15 cellular contexts compared by ENCODE assay signal in the genomic region with DNA sequence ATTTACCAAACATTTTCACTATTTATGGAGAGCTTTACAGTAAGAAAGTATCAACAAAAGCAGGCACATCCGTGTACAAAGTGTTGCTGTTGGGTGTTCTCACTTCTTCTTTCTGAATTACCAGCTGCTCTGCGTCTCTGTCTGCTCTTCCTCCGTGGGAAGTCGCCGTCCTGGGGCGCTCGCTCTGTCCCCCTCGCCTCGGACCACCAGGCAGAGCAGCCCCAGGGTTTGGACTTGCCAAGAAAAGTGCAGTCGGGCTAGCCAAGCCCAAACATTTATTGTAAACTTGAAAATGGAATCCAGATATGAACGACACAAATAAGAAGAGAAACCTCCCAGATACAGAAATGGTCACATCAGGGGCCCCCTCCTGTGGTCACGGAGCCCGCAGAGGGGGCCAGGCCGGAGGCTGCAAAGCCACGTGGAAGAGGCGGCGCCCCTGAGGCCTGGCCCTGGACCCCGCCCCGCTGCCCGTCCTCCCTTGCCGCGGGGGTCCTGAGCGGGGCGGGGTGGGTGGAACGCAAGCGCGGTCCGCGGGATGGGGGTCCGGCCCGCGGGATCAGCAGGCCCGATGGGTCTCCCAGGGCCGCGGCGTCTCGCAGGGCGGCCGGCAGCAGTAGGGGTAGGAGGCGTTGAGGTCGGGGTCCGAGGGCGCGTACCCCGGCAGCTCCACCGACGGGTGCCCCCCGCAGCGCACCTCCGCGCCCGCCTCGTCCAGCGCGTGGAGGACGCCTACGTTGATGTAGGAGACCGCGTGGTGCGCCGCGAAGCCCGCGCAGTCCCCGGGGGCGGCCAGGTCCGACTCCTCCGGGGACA. TPM values are rescaled to one million over a fixed set of nuclear protein-coding genes. Genes with fewer than 3 reads are reported as not detected.
DNase-seq lines count a peak whose midpoint lies in the region; ATAC-seq, FAIRE-seq and TF ChIP-seq lines count a peak whose summit lies in the region.
"Had no signal": no experiment of that assay in that cellular context is flagged by ENCODE, and none has a peak within 500 bp of the region (broad histone marks: within the 10 kb centered on the region; RNA-seq: fewer than 3 reads in every experiment).

No MANE protein-coding gene starts in this region.

- peaks cover 58% of the 10 kb centered on the region for H3K27me3 Mint-ChIP-seq in activated B cell treated with CpG ODN at 0.5 μM for 24 hours

- H3K27me3 ChIP-seq in A673 (replicated peaks; ENCODE audit: insufficient read depth, low read depth, low read length, poor library complexity) (peaks cover 28% of the 10 kb centered on the region), small intestine (ENCODE audit: control insufficient read depth in 2 of 2, insufficient read depth in 2 of 2, low read length in 2 of 2) (peaks cover 27 to 47% of the 10 kb centered on the region in 2 donors)

- no peak overlapping the region for H3K27ac ChIP-seq in A673 (ENCODE audit: low read depth, low read length, poor library complexity, severe bottlenecking)
- H3K27ac ChIP-seq in small intestine (ENCODE audit: low read depth in 1 of 2, low read length in 1 of 2), result no peak overlapping the region
- H3K27ac ChIP-seq: KMS-11 had no signal

- FAIRE-seq in GM12891 (lab: Jason Lieb, UNC), result no peak
- FAIRE-seq in small intestine (lab: Jason Lieb, UNC), result no peak
- FAIRE-seq: keratinocyte had no signal

- intact Hi-C loops in A673 (cut with micrococcal nuclease; ENCODE audit: unreplicated experiment) (no loop called here), activated B cell treated with CpG ODN at 0.5 μM for 24 hours (cut with micrococcal nuclease) (no loop called here)

- peaks cover 2% of the 10 kb centered on the region for H3K9me3 Mint-ChIP-seq in activated B cell treated with CpG ODN at 0.5 μM for 24 hours

- no peaks in the 10 kb centered on the region for H3K36me3 ChIP-seq in A673 (ENCODE audit: insufficient read depth, low read length, poor library complexity, severe bottlenecking)
- no peaks in the 10 kb centered on the region for H3K36me3 ChIP-seq in small intestine (ENCODE audit: control insufficient read depth in 2 of 2, insufficient read depth in 2 of 2, low read length in 2 of 2)

- H3K4me3 Mint-ChIP-seq in activated B cell treated with CpG ODN at 0.5 μM for 24 hours, result peak overlapping the region; percentile 65

- no peak overlapping the region for H3K27ac Mint-ChIP-seq in activated B cell treated with CpG ODN at 0.5 μM for 24 hours

- peak overlapping the region; percentile 51 for H3K4me3 ChIP-seq in A673 (ENCODE audit: low read depth, low read length, poor library complexity, severe bottlenecking)
- no peak overlapping the region for H3K4me3 ChIP-seq in small intestine (ENCODE audit: low read depth in 1 of 2, low read length in 2 of 2)

- no peak for DNase-seq in A673 (ENCODE audit: low spot score)
- DNase-seq in GM12891 (ENCODE audit: insufficient read length, low spot score), result no peak
- DNase-seq in activated B cell treated with CpG ODN at 0.5 μM for 24 hours, result no peak
- DNase-seq in left lobe of liver (ENCODE audit: low spot score), result peak; percentile 27
- DNase-seq in small intestine, result no peak
- DNase-seq: activated CD8-positive, alpha-beta memory T cell treated with anti-CD3 and anti-CD28 coated beads, Interleukin-2, amount 50 U/mL, for 4 hours; C1 segment of cervical spinal cord; DND-41; effector memory CD4-positive, alpha-beta T cell; NCI-H748 treated with DMSO at 0.1 percent for 48 hours had no signal

- no peak for TF ChIP-seq POLR2A in GM12891 (IDR thresholded peaks at IDR 0.05; ENCODE audit: low read depth, low read length)

- H3K36me3 Mint-ChIP-seq in activated B cell treated with CpG ODN at 0.5 μM for 24 hours (ENCODE audit: low read depth), result no peaks in the 10 kb centered on the region

- no peak for TF ChIP-seq CTCF in A673 (conservative IDR thresholded peaks at IDR 0.05; ENCODE audit: low read depth, low read length)
- TF ChIP-seq CTCF in activated B cell treated with CpG ODN at 0.5 μM for 24 hours (IDR thresholded peaks at IDR 0.05), result no peak

- peaks cover 16% of the 10 kb centered on the region for H3K4me1 ChIP-seq in A673 (ENCODE audit: insufficient read depth, low read length, poor library complexity, severe bottlenecking)
- H3K4me1 ChIP-seq in small intestine (ENCODE audit: control insufficient read depth in 2 of 2, insufficient read depth in 1 of 2, low read depth in 1 of 2, low read length in 1 of 2), result no peaks in the 10 kb centered on the region

- H3K4me1 Mint-ChIP-seq in activated B cell treated with CpG ODN at 0.5 μM for 24 hours, result peaks cover 14% of the 10 kb centered on the region

- H3K9me3 ChIP-seq in A673 (ENCODE audit: low read depth, low read length, poor library complexity, severe bottlenecking) (no peaks in the 10 kb centered on the region), small intestine (ENCODE audit: control insufficient read depth, low read depth) (no peaks in the 10 kb centered on the region)

- POLR2A ChIA-PET in A673 (lab: Charles Lee; ENCODE audit: low non-redundant PET), result no interaction called here
- POLR2A ChIA-PET in activated B cell treated with CpG ODN at 0.5 μM for 24 hours (lab: Charles Lee), result no interaction called here

- 6 to 26% (median 25%) methylated on average over 38 to 68 of the region's 68 CpGs for WGBS in small intestine, 3 donors

- CTCF ChIA-PET in A673 (lab: Charles Lee) (no interaction called here), activated B cell treated with CpG ODN at 0.5 μM for 24 hours (lab: Charles Lee) (no interaction called here)

- no TSS peak for BruUV-seq in A673 (replicated peaks; lab: Mats Ljungman, UMichigan)

- ATAC-seq in activated B cell treated with CpG ODN at 0.5 μM for 24 hours (ENCODE audit: low read depth) (no peak), left lobe of liver (no peak), GM21447 (IDR thresholded peaks at IDR 0.05; ENCODE audit: unreplicated experiment) (no peak), GM21737 (IDR thresholded peaks at IDR 0.05; ENCODE audit: unreplicated experiment) (no peak), HG03196 (IDR thresholded peaks at IDR 0.05; ENCODE audit: unreplicated experiment) (no peak)

TF ChIP-seq in GM12891, 5 proteins besides CTCF, POLR2A, EP300 and RAD21:
- peak; percentile 71 for TF ChIP-seq SPI1 (IDR thresholded peaks at IDR 0.05; ENCODE audit: low read depth, low read length)
- TF ChIP-seq PAX5 (IDR thresholded peaks at IDR 0.05; ENCODE audit: insufficient read depth, low read length, severe bottlenecking), result no peak

RNA-seq across cellular contexts. Expression of gene TMEM271, which starts 1.5 kb away (rescaled TPM):
- total RNA-seq in A673 (2021), result 2.6 and 3.6 TPM in 2 replicates
- polyA plus RNA-seq in GM12891 (2012; ENCODE audit: low read depth, missing spikeins), result not detected
- not detected in 2 replicates for total RNA-seq in activated B cell treated with CpG ODN at 0.5 μM for 24 hours
- not detected for total RNA-seq in left lobe of liver
- polyA plus RNA-seq in small intestine, result under 1 TPM in 1 of 3 donors, not detected in 2; 0.22 TPM
- polyA plus RNA-seq: keratinocyte had no signal

RNA-seq across cellular contexts. Expression of gene PDE6B, which starts 50.8 kb away (rescaled TPM):
- total RNA-seq in A673 (2021), result 10.4 and 12.9 TPM in 2 replicates
- polyA plus RNA-seq in GM12891 (2012; ENCODE audit: low read depth, missing spikeins), result 11.3 TPM
- 13.8 and 15.0 TPM in 2 replicates for total RNA-seq in activated B cell treated with CpG ODN at 0.5 μM for 24 hours
- total RNA-seq in left lobe of liver, result 0.83 TPM
- 1 to 10 TPM in 1 of 3 donors, not detected in 2; 1.8 TPM for polyA plus RNA-seq in small intestine
- polyA plus RNA-seq: keratinocyte had no signal
